ENCODE assay signal across 16 cellular contexts in genomic region chr1:30321996-30322858, GRCh38.
A peak's percentile ranks its signal among the peaks of the same experiment; 100 is the strongest.
DNase-seq lines count a peak whose midpoint lies in the region; TF ChIP-seq lines count a peak whose summit lies in the region.
"Had no signal": no experiment of that assay in that cellular context is flagged by ENCODE, and none has a peak within 500 bp of the region (broad histone marks: within the 10 kb centered on the region; RNA-seq: fewer than 3 reads in every experiment).

No MANE protein-coding gene starts in this region.

- TF ChIP-seq EP300 in stomach (IDR thresholded peaks at IDR 0.05) (no peak), ovary (IDR thresholded peaks at IDR 0.05) (no peak)

- no peak overlapping the region for H3K9ac ChIP-seq in smooth muscle cell (ENCODE audit: low read depth)

- H3K27ac ChIP-seq in coronary artery (no peak overlapping the region), stomach (no peak overlapping the region), smooth muscle cell (ENCODE audit: low read depth) (no peak overlapping the region), ovary (no peak overlapping the region)

- peaks cover 0 to 77% (median 9%) of the 10 kb centered on the region in 3 donors for H3K27me3 ChIP-seq in stomach
- H3K27me3 ChIP-seq in smooth muscle cell (ENCODE audit: low read depth) = peaks cover 6% of the 10 kb centered on the region
- H3K27me3 ChIP-seq in ovary = no peaks in the 10 kb centered on the region
- H3K27me3 ChIP-seq: MG63 had no signal

- H3K4me3 ChIP-seq in coronary artery (no peak overlapping the region), stomach (no peak overlapping the region), smooth muscle cell (no peak overlapping the region), ovary (no peak overlapping the region)
- H3K4me3 ChIP-seq: MG63 had no signal

- H3K4me2 ChIP-seq in smooth muscle cell = no peak overlapping the region

- H2AFZ ChIP-seq in smooth muscle cell (ENCODE audit: low read depth) = no peak overlapping the region

- DNase-seq in activated CD8-positive, alpha-beta memory T cell treated with anti-CD3 and anti-CD28 coated beads for 24 hours = peak; percentile 44
- no peak for DNase-seq in activated CD8-positive, alpha-beta memory T cell treated with anti-CD3 and anti-CD28 coated beads, Interleukin-2, amount 50 U/mL, for 4 hours
- peak; percentile 64 for DNase-seq in coronary artery (ENCODE audit: low spot score)
- DNase-seq in mesenteric fat pad (ENCODE audit: low spot score) = peak; percentile 75
- DNase-seq in stomach = peak; percentile 10
- DNase-seq in smooth muscle cell (lab: John Stamatoyannopoulos, UW; ENCODE audit: unreplicated experiment) = no peak
- no peak for DNase-seq in ovary
- no peak for DNase-seq in DMS79 treated with DMSO at 0.1 percent for 48 hours (lab: John Stamatoyannopoulos, UW)
- DNase-seq: Calu3, DMS53, GOT3, Kasumi-1, MG63, NCI-H1048, NCI-H2081 treated with DMSO at 0.1 percent for 48 hours, NCI-H446 treated with DMSO at 0.1 percent for 48 hours had no signal

- TF ChIP-seq CTCF in coronary artery (IDR thresholded peaks at IDR 0.05) (no peak), stomach (IDR thresholded peaks at IDR 0.05) (no peak), smooth muscle cell (IDR thresholded peaks at IDR 0.05; ENCODE audit: borderline replicate concordance, insufficient read depth, poor library complexity, severe bottlenecking) (no peak), ovary (IDR thresholded peaks at IDR 0.05) (no peak)

- H3K9me3 ChIP-seq in stomach (no peaks in the 10 kb centered on the region), smooth muscle cell (replicated peaks; ENCODE audit: low read depth) (no peaks in the 10 kb centered on the region), ovary (no peaks in the 10 kb centered on the region)
- H3K9me3 ChIP-seq: MG63 had no signal

- no peak for TF ChIP-seq POLR2A in stomach (IDR thresholded peaks at IDR 0.05)
- no peak for TF ChIP-seq POLR2A in ovary (IDR thresholded peaks at IDR 0.05)

- intact Hi-C loops in stomach (cut with DNase I; ENCODE audit: low total_unique reads) = no loop called here
- intact Hi-C loops in ovary (cut with DNase I) = no loop called here

- H3K79me2 ChIP-seq in smooth muscle cell (ENCODE audit: low read depth) = no peaks in the 10 kb centered on the region

- H3K36me3 ChIP-seq in stomach = no peaks in the 10 kb centered on the region
- no peaks in the 10 kb centered on the region for H3K36me3 ChIP-seq in smooth muscle cell (ENCODE audit: low read depth)
- H3K36me3 ChIP-seq in ovary = no peaks in the 10 kb centered on the region
- H3K36me3 ChIP-seq: MG63 had no signal

- no peaks in the 10 kb centered on the region for H4K20me1 ChIP-seq in smooth muscle cell (ENCODE audit: low read depth)

- H3K4me1 ChIP-seq in stomach = no peaks in the 10 kb centered on the region
- no peaks in the 10 kb centered on the region for H3K4me1 ChIP-seq in smooth muscle cell (ENCODE audit: low read depth)
- no peaks in the 10 kb centered on the region for H3K4me1 ChIP-seq in ovary (ENCODE audit: insufficient read depth)

- H3F3A ChIP-seq in smooth muscle cell (ENCODE audit: low read depth) = no peaks in the 10 kb centered on the region

- 51 to 69% (median 62%) methylated on average over 8 to 10 of the region's 10 CpGs for WGBS in stomach, 5 donors
- 89% methylated on average over 10 of the region's 10 CpGs for WGBS in smooth muscle cell (ENCODE audit: low lambda C conversion rate)
- WGBS in ovary, 3 donors = 82 to 83% (median 82%) methylated on average over 10 of the region's 10 CpGs

Comparison
In these comparisons a context has a peak if more than half of its experiments do, and no peak if none do; other contexts are left out.
1. DNase-seq: peak in activated CD8-positive, alpha-beta memory T cell treated with anti-CD3 and anti-CD28 coated beads for 24 hours (single experiment), coronary artery (single experiment), mesenteric fat pad (single experiment) and stomach (single experiment); none in activated CD8-positive, alpha-beta memory T cell treated with anti-CD3 and anti-CD28 coated beads, Interleukin-2, amount 50 U/mL, for 4 hours (single experiment), smooth muscle cell (single experiment), ovary (0 of 5) and DMS79 treated with DMSO at 0.1 percent for 48 hours (single experiment).